In the genomic region with DNA sequence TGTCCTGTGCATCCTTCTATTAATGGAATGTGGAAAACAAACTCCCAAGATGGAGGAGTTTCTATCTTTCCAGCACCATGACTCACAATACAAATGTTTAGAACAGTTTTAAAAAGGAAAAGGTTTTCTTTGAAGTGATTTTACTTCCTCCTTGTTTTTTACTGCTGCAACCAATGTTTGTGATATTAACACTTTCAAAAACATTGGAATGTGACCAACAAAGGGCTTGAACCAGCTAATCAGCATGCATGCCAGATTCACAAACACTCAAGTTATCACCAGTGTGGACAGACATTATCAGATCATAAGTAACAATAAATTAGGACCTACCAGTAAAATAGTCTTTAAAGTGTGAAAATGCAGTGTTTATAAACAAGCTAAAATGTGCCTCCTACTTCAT, we compare ENCODE assay signal across 1 cellular context.
TF ChIP-seq lines count a peak whose summit lies in the region.

No MANE protein-coding gene starts in this region.

TF ChIP-seq in HepG2, 621 proteins besides CTCF, POLR2A, EP300 and RAD21 (continues in another document):
- TF ChIP-seq HNRNPUL1 (IDR thresholded peaks at IDR 0.05; ENCODE audit: low read depth, low read length) (no peak), TERF1 (CRISPR knock-in tag; IDR thresholded peaks at IDR 0.05) (no peak), GZF1 (CRISPR knock-in tag; IDR thresholded peaks at IDR 0.05) (no peak), SOX6 (IDR thresholded peaks at IDR 0.05) (no peak), SOX6 (CRISPR knock-in tag; IDR thresholded peaks at IDR 0.05) (peak; percentile 41; the same call in 1 of the 2 replicates), RXRA (CRISPR knock-in tag; IDR thresholded peaks at IDR 0.05) (no peak), ATF7 (IDR thresholded peaks at IDR 0.05) (no peak), ATF7 (CRISPR knock-in tag; IDR thresholded peaks at IDR 0.05) (no peak), SMARCC2 (IDR thresholded peaks at IDR 0.05) (no peak), SNRNP70 (IDR thresholded peaks at IDR 0.05; ENCODE audit: low read depth, low read length) (no peak), ZNF577 (CRISPR knock-in tag; IDR thresholded peaks at IDR 0.05; ENCODE audit: borderline replicate concordance, low read depth) (no peak), SOX13 (IDR thresholded peaks at IDR 0.05) (no peak), SOX13 (CRISPR knock-in tag; conservative IDR thresholded peaks at IDR 0.05 in 1 of 2, IDR thresholded peaks at IDR 0.05 in 1 of 2) (peak in 1 of 2 experiments; percentile 67; a peak in 1 of 4 replicates), ZNF441 (CRISPR knock-in tag; IDR thresholded peaks at IDR 0.05; ENCODE audit: borderline replicate concordance) (no peak), KMT2A (CRISPR knock-in tag; IDR thresholded peaks at IDR 0.05) (no peak), FLYWCH1 (CRISPR knock-in tag; IDR thresholded peaks at IDR 0.05) (no peak), ZNF44 (CRISPR knock-in tag; IDR thresholded peaks at IDR 0.05) (no peak), ISL2 (CRISPR knock-in tag; IDR thresholded peaks at IDR 0.05) (no peak), RARA (CRISPR knock-in tag; IDR thresholded peaks at IDR 0.05) (peak; percentile 52), SNAI1 (CRISPR knock-in tag; IDR thresholded peaks at IDR 0.05; ENCODE audit: borderline replicate concordance) (no peak), TCF7 (IDR thresholded peaks at IDR 0.05; ENCODE audit: low read depth) (peak; percentile 68), ZNF598 (CRISPR knock-in tag; IDR thresholded peaks at IDR 0.05; ENCODE audit: borderline replicate concordance) (no peak), NFYC (CRISPR knock-in tag; IDR thresholded peaks at IDR 0.05) (no peak), POLR2G (IDR thresholded peaks at IDR 0.05; ENCODE audit: low read depth, low read length) (no peak)
- TF ChIP-seq, protein P1, sequence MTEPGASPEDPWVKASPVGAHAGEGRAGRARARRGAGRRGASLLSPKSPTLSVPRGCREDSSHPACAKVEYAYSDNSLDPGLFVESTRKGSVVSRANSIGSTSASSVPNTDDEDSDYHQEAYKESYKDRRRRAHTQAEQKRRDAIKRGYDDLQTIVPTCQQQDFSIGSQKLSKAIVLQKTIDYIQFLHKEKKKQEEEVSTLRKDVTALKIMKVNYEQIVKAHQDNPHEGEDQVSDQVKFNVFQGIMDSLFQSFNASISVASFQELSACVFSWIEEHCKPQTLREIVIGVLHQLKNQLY (CRISPR knock-in tag; IDR thresholded peaks at IDR 0.05), result no peak
- TF ChIP-seq, protein P2, sequence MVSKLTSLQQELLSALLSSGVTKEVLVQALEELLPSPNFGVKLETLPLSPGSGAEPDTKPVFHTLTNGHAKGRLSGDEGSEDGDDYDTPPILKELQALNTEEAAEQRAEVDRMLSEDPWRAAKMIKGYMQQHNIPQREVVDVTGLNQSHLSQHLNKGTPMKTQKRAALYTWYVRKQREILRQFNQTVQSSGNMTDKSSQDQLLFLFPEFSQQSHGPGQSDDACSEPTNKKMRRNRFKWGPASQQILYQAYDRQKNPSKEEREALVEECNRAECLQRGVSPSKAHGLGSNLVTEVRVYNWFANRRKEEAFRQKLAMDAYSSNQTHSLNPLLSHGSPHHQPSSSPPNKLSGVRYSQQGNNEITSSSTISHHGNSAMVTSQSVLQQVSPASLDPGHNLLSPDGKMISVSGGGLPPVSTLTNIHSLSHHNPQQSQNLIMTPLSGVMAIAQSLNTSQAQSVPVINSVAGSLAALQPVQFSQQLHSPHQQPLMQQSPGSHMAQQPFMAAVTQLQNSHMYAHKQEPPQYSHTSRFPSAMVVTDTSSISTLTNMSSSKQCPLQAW (CRISPR knock-in tag; IDR thresholded peaks at IDR 0.05), result no peak
- TF ChIP-seq, protein P3, sequence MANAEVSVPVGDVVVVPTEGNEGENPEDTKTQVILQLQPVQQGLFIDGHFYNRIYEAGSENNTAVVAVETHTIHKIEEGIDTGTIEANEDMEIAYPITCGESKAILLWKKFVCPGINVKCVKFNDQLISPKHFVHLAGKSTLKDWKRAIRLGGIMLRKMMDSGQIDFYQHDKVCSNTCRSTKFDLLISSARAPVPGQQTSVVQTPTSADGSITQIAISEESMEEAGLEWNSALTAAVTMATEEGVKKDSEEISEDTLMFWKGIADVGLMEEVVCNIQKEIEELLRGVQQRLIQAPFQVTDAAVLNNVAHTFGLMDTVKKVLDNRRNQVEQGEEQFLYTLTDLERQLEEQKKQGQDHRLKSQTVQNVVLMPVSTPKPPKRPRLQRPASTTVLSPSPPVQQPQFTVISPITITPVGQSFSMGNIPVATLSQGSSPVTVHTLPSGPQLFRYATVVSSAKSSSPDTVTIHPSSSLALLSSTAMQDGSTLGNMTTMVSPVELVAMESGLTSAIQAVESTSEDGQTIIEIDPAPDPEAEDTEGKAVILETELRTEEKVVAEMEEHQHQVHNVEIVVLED (CRISPR knock-in tag; IDR thresholded peaks at IDR 0.05; ENCODE audit: borderline replicate concordance), result no peak
- TF ChIP-seq, protein P4, sequence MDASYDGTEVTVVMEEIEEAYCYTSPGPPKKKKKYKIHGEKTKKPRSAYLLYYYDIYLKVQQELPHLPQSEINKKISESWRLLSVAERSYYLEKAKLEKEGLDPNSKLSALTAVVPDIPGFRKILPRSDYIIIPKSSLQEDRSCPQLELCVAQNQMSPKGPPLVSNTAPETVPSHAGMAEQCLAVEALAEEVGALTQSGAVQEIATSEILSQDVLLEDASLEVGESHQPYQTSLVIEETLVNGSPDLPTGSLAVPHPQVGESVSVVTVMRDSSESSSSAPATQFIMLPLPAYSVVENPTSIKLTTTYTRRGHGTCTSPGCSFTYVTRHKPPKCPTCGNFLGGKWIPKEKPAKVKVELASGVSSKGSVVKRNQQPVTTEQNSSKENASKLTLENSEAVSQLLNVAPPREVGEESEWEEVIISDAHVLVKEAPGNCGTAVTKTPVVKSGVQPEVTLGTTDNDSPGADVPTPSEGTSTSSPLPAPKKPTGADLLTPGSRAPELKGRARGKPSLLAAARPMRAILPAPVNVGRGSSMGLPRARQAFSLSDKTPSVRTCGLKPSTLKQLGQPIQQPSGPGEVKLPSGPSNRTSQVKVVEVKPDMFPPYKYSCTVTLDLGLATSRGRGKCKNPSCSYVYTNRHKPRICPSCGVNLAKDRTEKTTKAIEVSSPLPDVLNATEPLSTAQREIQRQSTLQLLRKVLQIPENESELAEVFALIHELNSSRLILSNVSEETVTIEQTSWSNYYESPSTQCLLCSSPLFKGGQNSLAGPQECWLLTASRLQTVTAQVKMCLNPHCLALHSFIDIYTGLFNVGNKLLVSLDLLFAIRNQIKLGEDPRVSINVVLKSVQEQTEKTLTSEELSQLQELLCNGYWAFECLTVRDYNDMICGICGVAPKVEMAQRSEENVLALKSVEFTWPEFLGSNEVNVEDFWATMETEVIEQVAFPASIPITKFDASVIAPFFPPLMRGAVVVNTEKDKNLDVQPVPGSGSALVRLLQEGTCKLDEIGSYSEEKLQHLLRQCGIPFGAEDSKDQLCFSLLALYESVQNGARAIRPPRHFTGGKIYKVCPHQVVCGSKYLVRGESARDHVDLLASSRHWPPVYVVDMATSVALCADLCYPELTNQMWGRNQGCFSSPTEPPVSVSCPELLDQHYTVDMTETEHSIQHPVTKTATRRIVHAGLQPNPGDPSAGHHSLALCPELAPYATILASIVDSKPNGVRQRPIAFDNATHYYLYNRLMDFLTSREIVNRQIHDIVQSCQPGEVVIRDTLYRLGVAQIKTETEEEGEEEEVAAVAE (CRISPR knock-in tag; IDR thresholded peaks at IDR 0.05; ENCODE audit: borderline replicate concordance), result no peak
- TF ChIP-seq, protein P5, sequence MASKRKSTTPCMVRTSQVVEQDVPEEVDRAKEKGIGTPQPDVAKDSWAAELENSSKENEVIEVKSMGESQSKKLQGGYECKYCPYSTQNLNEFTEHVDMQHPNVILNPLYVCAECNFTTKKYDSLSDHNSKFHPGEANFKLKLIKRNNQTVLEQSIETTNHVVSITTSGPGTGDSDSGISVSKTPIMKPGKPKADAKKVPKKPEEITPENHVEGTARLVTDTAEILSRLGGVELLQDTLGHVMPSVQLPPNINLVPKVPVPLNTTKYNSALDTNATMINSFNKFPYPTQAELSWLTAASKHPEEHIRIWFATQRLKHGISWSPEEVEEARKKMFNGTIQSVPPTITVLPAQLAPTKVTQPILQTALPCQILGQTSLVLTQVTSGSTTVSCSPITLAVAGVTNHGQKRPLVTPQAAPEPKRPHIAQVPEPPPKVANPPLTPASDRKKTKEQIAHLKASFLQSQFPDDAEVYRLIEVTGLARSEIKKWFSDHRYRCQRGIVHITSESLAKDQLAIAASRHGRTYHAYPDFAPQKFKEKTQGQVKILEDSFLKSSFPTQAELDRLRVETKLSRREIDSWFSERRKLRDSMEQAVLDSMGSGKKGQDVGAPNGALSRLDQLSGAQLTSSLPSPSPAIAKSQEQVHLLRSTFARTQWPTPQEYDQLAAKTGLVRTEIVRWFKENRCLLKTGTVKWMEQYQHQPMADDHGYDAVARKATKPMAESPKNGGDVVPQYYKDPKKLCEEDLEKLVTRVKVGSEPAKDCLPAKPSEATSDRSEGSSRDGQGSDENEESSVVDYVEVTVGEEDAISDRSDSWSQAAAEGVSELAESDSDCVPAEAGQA (IDR thresholded peaks at IDR 0.05; ENCODE audit: low read depth), result no peak
- TF ChIP-seq, protein P5 (CRISPR knock-in tag; IDR thresholded peaks at IDR 0.05; ENCODE audit: borderline replicate concordance), result no peak
- TF ChIP-seq, protein P6, sequence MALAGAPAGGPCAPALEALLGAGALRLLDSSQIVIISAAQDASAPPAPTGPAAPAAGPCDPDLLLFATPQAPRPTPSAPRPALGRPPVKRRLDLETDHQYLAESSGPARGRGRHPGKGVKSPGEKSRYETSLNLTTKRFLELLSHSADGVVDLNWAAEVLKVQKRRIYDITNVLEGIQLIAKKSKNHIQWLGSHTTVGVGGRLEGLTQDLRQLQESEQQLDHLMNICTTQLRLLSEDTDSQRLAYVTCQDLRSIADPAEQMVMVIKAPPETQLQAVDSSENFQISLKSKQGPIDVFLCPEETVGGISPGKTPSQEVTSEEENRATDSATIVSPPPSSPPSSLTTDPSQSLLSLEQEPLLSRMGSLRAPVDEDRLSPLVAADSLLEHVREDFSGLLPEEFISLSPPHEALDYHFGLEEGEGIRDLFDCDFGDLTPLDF (CRISPR knock-in tag; IDR thresholded peaks at IDR 0.05), result no peak
